25 cellular contexts compared by ENCODE assay signal in the genomic region with DNA sequence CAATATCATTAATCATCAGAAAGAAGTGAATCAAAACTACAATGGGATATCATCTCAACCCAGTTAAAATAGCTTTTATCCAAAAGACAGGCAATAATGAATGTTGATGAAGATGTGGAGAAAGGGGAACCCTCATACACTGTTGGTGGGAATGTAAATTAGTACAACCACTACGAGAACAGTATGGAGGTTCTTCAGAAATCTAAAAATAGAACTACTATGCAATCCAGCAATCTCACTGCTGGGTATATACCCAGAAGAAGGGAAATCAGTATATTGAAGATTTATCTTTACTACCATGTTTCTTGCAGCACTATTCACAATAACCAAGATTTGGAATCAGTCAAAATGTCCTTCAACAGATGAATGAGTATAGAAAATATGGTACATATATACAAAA.
"Had no signal": no experiment of that assay in that cellular context is flagged by ENCODE, and none has a peak within 500 bp of the region (broad histone marks: within the 10 kb centered on the region; RNA-seq: fewer than 3 reads in every experiment).

No MANE protein-coding gene starts in this region.

- H3K4me3 Mint-ChIP-seq: dendritic cell treated with granulocyte-macrophage colony-stimulating factor and Interleukin-4, amounts not matched to agents 40 ng/mL and 50 ng/mL, for 4 days; effector memory CD8-positive, alpha-beta T cell; endodermal cell had no signal

- H3K27me3 ChIP-seq: colonic mucosa, dorsolateral prefrontal cortex, esophagus muscularis mucosa, esophagus squamous epithelium, foreskin keratinocyte, gastrocnemius medialis, gastroesophageal sphincter, heart left ventricle, heart right ventricle had no signal

- H3K36me3 ChIP-seq: colonic mucosa, esophagus muscularis mucosa, esophagus squamous epithelium, gastrocnemius medialis, gastroesophageal sphincter, heart left ventricle, heart right ventricle had no signal

- H3K4me1 Mint-ChIP-seq: endodermal cell had no signal

- H3K27me3 Mint-ChIP-seq: dendritic cell treated with granulocyte-macrophage colony-stimulating factor and Interleukin-4, amounts not matched to agents 40 ng/mL and 50 ng/mL, for 4 days had no signal

- H3K27ac ChIP-seq: colonic mucosa, coronary artery, dorsolateral prefrontal cortex, epithelial cell of prostate, esophagus muscularis mucosa, esophagus squamous epithelium, foreskin keratinocyte, gastrocnemius medialis, gastroesophageal sphincter, heart left ventricle, heart right ventricle had no signal

- ATAC-seq: effector memory CD8-positive, alpha-beta T cell; esophagus mucosa; foreskin keratinocyte; gastrocnemius medialis; gastroesophageal sphincter; heart left ventricle; heart right ventricle had no signal

- H3K4me3 ChIP-seq: colonic mucosa, coronary artery, dorsolateral prefrontal cortex, esophagus muscularis mucosa, esophagus squamous epithelium, gastrocnemius medialis, gastroesophageal sphincter, heart left ventricle, heart right ventricle had no signal

- DNase-seq: colonic mucosa; cortex of kidney; dermis blood vessel endothelial cell; dorsolateral prefrontal cortex; effector CD4-positive, alpha-beta T cell; effector CD8-positive, alpha-beta T cell; effector memory CD4-positive, alpha-beta T cell; effector memory CD8-positive, alpha-beta T cell; endodermal cell; erythroblast; esophagus squamous epithelium; foreskin fibroblast; foreskin keratinocyte; foreskin melanocyte; gastrocnemius medialis; glutamatergic neuron; head of caudate nucleus; heart left ventricle; heart right ventricle had no signal

- H3K27ac Mint-ChIP-seq: dendritic cell treated with granulocyte-macrophage colony-stimulating factor and Interleukin-4, amounts not matched to agents 40 ng/mL and 50 ng/mL, for 4 days; effector memory CD8-positive, alpha-beta T cell; endodermal cell had no signal

- H3K4me1 ChIP-seq: colonic mucosa, esophagus muscularis mucosa, esophagus squamous epithelium, foreskin keratinocyte, gastrocnemius medialis, gastroesophageal sphincter, heart left ventricle, heart right ventricle had no signal

- H3K9me3 ChIP-seq: colonic mucosa, gastrocnemius medialis had no signal
